In genomic region chr12:2405039-2405438, GRCh38 we compare ENCODE assay signal across 31 cellular contexts.
"Had no signal": no experiment of that assay in that cellular context is flagged by ENCODE, and none has a peak within 500 bp of the region (broad histone marks: within the 10 kb centered on the region; RNA-seq: fewer than 3 reads in every experiment).

No MANE protein-coding gene starts in this region.

- H3K36me3 ChIP-seq: adrenal gland, ascending aorta, brain microvascular endothelial cell, breast epithelium, cardiac muscle cell had no signal

- H3K27ac ChIP-seq: adrenal gland, ascending aorta, body of pancreas, brain microvascular endothelial cell, breast epithelium, cardiac muscle cell had no signal

- DNase-seq: activated effector memory CD4-positive, alpha-beta T cell treated with Interleukin-2 at 50 U/mL for 16 hours; activated gamma-delta T cell; activated gamma-delta T cell treated with Interleukin-2 at 50 U/mL for 16 hours; activated naive CD4-positive, alpha-beta T cell; activated naive CD4-positive, alpha-beta T cell treated with anti-CD3 and anti-CD28 coated beads for 36 hours; activated naive CD4-positive, alpha-beta T cell treated with anti-CD3 and anti-CD28 coated beads, Interleukin-2, amount 10 ng/mL, durations not matched to agents 7 days and 5 days; activated naive CD4-positive, alpha-beta T cell treated with anti-CD3 and anti-CD28 coated beads, Interleukin-2, amount 50 U/mL, for 16 hours; activated naive CD4-positive, alpha-beta T cell treated with Interleukin-2 at 50 U/mL for 16 hours; activated naive CD8-positive, alpha-beta T cell treated with anti-CD3 and anti-CD28 coated beads for 36 hours; activated naive CD8-positive, alpha-beta T cell treated with anti-CD3 and anti-CD28 coated beads, Interleukin-2, amount 10 ng/mL, durations not matched to agents 7 days and 5 days; activated naive CD8-positive, alpha-beta T cell treated with anti-CD3 and anti-CD28 coated beads, Interleukin-2, amount 50 U/mL, for 24 hours; activated T-cell treated with anti-CD3 and anti-CD28 coated beads for 4 hours; activated T-cell treated with anti-CD3 and anti-CD28 coated beads, Interleukin-2, amount 50 U/mL, for 1 hour; activated T-cell treated with anti-CD3 and anti-CD28 coated beads, Interleukin-2, amount 50 U/mL, for 24 hours; activated T-cell treated with anti-CD3 and anti-CD28 coated beads, Interleukin-2, amount 50 U/mL, for 4 hours; activated T-cell treated with anti-CD3 and anti-CD28 coated beads, Interleukin-2, amount 50 U/mL, for 48 hours; activated T-cell treated with anti-CD3 and anti-CD28 coated beads, Interleukin-2, amount 50 U/mL, for 72 hours; adrenal gland; amniotic stem cell; amygdala; anterior cingulate cortex; body of pancreas; brain microvascular endothelial cell; caudate nucleus; central memory CD4-positive, alpha-beta T cell; cerebellar nuclear complex had no signal

- FAIRE-seq: astrocyte, bronchial epithelial cell had no signal

- H3K4me3 ChIP-seq: adrenal gland, ascending aorta, body of pancreas, breast epithelium, cardiac muscle cell had no signal

- H3K9me3 ChIP-seq: adrenal gland, ascending aorta, body of pancreas, breast epithelium had no signal

- H3K27me3 ChIP-seq: adrenal gland, ascending aorta, body of pancreas, brain microvascular endothelial cell, breast epithelium, cardiac muscle cell had no signal

- H3K4me1 ChIP-seq: adrenal gland, ascending aorta, body of pancreas, breast epithelium had no signal
